Comparison of ENCODE assay signal across 11 cellular contexts in the genomic region with DNA sequence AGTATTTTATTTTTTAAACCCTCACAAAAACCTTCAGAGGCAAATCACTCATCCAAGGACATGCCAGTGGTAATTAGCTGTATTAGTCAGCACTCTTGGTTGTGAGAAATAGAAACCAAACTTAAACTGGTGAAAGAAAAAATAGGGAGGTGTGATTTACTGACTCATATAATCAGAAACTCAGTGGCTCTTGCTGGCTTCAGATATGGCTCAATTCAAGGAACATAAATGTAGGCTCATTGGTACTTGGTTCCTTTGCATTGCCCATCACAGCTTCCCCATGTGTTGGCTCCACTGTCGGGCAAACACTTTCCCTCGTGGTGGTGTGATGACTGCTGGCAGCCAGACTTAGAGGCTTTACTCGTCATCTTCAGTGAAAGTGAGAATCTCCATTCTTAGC.
DNase-seq lines count a peak whose midpoint lies in the region; ATAC-seq and TF ChIP-seq lines count a peak whose summit lies in the region.
"Had no signal": no experiment of that assay in that cellular context is flagged by ENCODE, and none has a peak within 500 bp of the region (broad histone marks: within the 10 kb centered on the region; RNA-seq: fewer than 3 reads in every experiment).

No MANE protein-coding gene starts in this region.

- no peaks in the 10 kb centered on the region for H3K36me3 ChIP-seq in rectal smooth muscle tissue (ENCODE audit: control insufficient read depth, insufficient read depth, low read length)

- no peak overlapping the region for H3K9ac ChIP-seq in rectal smooth muscle tissue (ENCODE audit: low read length)

- H3K4me3 ChIP-seq in astrocyte of the spinal cord (ENCODE audit: low read depth, low read length), result no peak overlapping the region
- no peak overlapping the region for H3K4me3 ChIP-seq in rectal smooth muscle tissue (ENCODE audit: low read length)

- peak overlapping the region; percentile 17 for H3K27ac ChIP-seq in rectal smooth muscle tissue (ENCODE audit: low read depth, low read length)
- H3K27ac ChIP-seq: HL-60 had no signal

- DNase-seq in astrocyte of the spinal cord (ENCODE audit: low read depth, low spot score) (peak; percentile 10), NCI-H345 treated with DMSO at 0.1 percent for 48 hours (lab: John Stamatoyannopoulos, UW; ENCODE audit: unreplicated experiment) (no peak), iPS-NIHi7 (ENCODE audit: extremely low spot score) (no peak), HUDEP-2 (lab: John Stamatoyannopoulos, UW; ENCODE audit: unreplicated experiment in 76 of 76) (no peak)
- DNase-seq: foreskin melanocyte, NCI-H1436 had no signal

- no peaks in the 10 kb centered on the region for H3K27me3 ChIP-seq in rectal smooth muscle tissue (ENCODE audit: control insufficient read depth, insufficient read depth, low read length)

- peak; percentile 69 for ATAC-seq in GM19351 (IDR thresholded peaks at IDR 0.05; ENCODE audit: unreplicated experiment)
- peak; percentile 63 for ATAC-seq in HG03103 (IDR thresholded peaks at IDR 0.05; ENCODE audit: low read depth, unreplicated experiment)
- ATAC-seq: PC-3 had no signal

- no peak for TF ChIP-seq CTCF in astrocyte of the spinal cord (IDR thresholded peaks at IDR 0.05; ENCODE audit: low read depth, low read length)

- in situ Hi-C loops in astrocyte of the spinal cord (cut with HindIII; ENCODE audit: low sequenced_read_pairs), result no loop called here

- peaks cover 3% of the 10 kb centered on the region for H3K4me1 ChIP-seq in rectal smooth muscle tissue (ENCODE audit: control insufficient read depth, insufficient read depth, low read length)
